Comparison of ENCODE assay signal across 13 cellular contexts in genomic region chr22:26887456-26887855, GRCh38.
DNase-seq lines count a peak whose midpoint lies in the region; ATAC-seq, FAIRE-seq and TF ChIP-seq lines count a peak whose summit lies in the region.
"Had no signal": no experiment of that assay in that cellular context is flagged by ENCODE, and none has a peak within 500 bp of the region (broad histone marks: within the 10 kb centered on the region; RNA-seq: fewer than 3 reads in every experiment).

No MANE protein-coding gene starts in this region.

- no peak for ATAC-seq in HG02970 (IDR thresholded peaks at IDR 0.05; ENCODE audit: low FRiP score, unreplicated experiment)
- ATAC-seq in upper lobe of right lung = no peak
- ATAC-seq: foreskin keratinocyte, Panc1 had no signal

- H3K4me1 ChIP-seq in adipocyte (ENCODE audit: control insufficient read depth, insufficient read depth, low read length) (peaks cover 39% of the 10 kb centered on the region), upper lobe of right lung (no peaks in the 10 kb centered on the region)
- H3K4me1 ChIP-seq: foreskin keratinocyte had no signal

- no peak overlapping the region for H3K4me3 ChIP-seq in adipocyte (ENCODE audit: low read length)
- no peak overlapping the region for H3K4me3 ChIP-seq in foreskin fibroblast (ENCODE audit: low read depth in 1 of 2, low read length in 2 of 2)
- no peak overlapping the region for H3K4me3 ChIP-seq in retinal pigment epithelial cell (ENCODE audit: low read length)
- H3K4me3 ChIP-seq in upper lobe of right lung = no peak overlapping the region

- H3K9me3 ChIP-seq in adipocyte (ENCODE audit: control insufficient read depth, low read length) (peaks cover 2% of the 10 kb centered on the region), upper lobe of right lung (no peaks in the 10 kb centered on the region)

- TF ChIP-seq CTCF in foreskin fibroblast (IDR thresholded peaks at IDR 0.05; ENCODE audit: low read depth, low read length) (no peak), retinal pigment epithelial cell (conservative IDR thresholded peaks at IDR 0.05; ENCODE audit: low read depth, low read length) (no peak), upper lobe of right lung (IDR thresholded peaks at IDR 0.05) (no peak)

- H3K9ac ChIP-seq in adipocyte (ENCODE audit: low read length) = peak overlapping the region; percentile 16

- H3K36me3 ChIP-seq in adipocyte (ENCODE audit: control insufficient read depth, insufficient read depth, low read length, severe bottlenecking) (no peaks in the 10 kb centered on the region), upper lobe of right lung (no peaks in the 10 kb centered on the region)

- no peak overlapping the region for H3K27ac ChIP-seq in upper lobe of right lung
- H3K27ac ChIP-seq: foreskin keratinocyte had no signal

- intact Hi-C loops in upper lobe of right lung (cut with DNase I) = no loop called here

- TF ChIP-seq POLR2A in GM12892 (IDR thresholded peaks at IDR 0.05; ENCODE audit: low read depth, low read length) = no peak

- H3K27me3 ChIP-seq in adipocyte (replicated peaks; ENCODE audit: control insufficient read depth, insufficient read depth, low read length) (peaks cover 5% of the 10 kb centered on the region), upper lobe of right lung (no peaks in the 10 kb centered on the region)

- FAIRE-seq in GM12892 (lab: Jason Lieb, UNC) = no peak

- DNase-seq in GM04504 (ENCODE audit: low read depth) (peak; percentile 86), adipocyte (ENCODE audit: low read depth) (peak; percentile 92), foreskin fibroblast (peak; percentile 75 to 90), retinal pigment epithelial cell (ENCODE audit: low read depth) (peak; percentile 77), upper lobe of right lung (no peak), GM12892 (ENCODE audit: insufficient read length) (no peak), DMS53 treated with DMSO at 0.1 percent for 48 hours (lab: John Stamatoyannopoulos, UW; ENCODE audit: unreplicated experiment) (no peak)
- DNase-seq: activated effector memory CD4-positive, alpha-beta T cell treated with anti-CD3 and anti-CD28 coated beads, Interleukin-2, amount 50 U/mL, for 16 hours; midbrain; NCI-H1417 treated with DMSO at 0.1 percent for 48 hours had no signal

Comparison
In these comparisons a context has a peak if more than half of its experiments do, and no peak if none do; other contexts are left out.
1. DNase-seq: peak in GM04504 (single experiment), adipocyte (single experiment), foreskin fibroblast (2 of 2) and retinal pigment epithelial cell (single experiment); none in upper lobe of right lung (single experiment), GM12892 (single experiment) and DMS53 treated with DMSO at 0.1 percent for 48 hours (single experiment).